Comparison of ENCODE assay signal across 8 cellular contexts in genomic region chr5:73160239-73160671, GRCh38.
DNase-seq lines count a peak whose midpoint lies in the region; ATAC-seq and TF ChIP-seq lines count a peak whose summit lies in the region.

No MANE protein-coding gene starts in this region.

- ATAC-seq in GM19452 (IDR thresholded peaks at IDR 0.05; ENCODE audit: unreplicated experiment), result peak; percentile 84
- peak; percentile 88 for ATAC-seq in HG03521 (IDR thresholded peaks at IDR 0.05; ENCODE audit: unreplicated experiment)

- peak; percentile 62 for DNase-seq in activated CD8-positive, alpha-beta memory T cell treated with anti-CD3 and anti-CD28 coated beads, Interleukin-2, amount 50 U/mL, for 24 hours (ENCODE audit: extremely low read depth)
- DNase-seq in stimulated activated CD4-positive, alpha-beta T cell treated with anti-CD3 and anti-CD28 coated beads, TNF-alpha, amount 100 ng/mL, for 24 hours (ENCODE audit: low read depth in 3 of 3), result peak; percentile 52 to 68 (median 61)
- DNase-seq in erythroblast (lab: John Stamatoyannopoulos, UW), result no peak
- no peak for DNase-seq in NCI-H1436 (lab: John Stamatoyannopoulos, UW)
- no peak for DNase-seq in NCI-H2029 (lab: John Stamatoyannopoulos, UW)
- no peak for DNase-seq in NCI-H774 (lab: John Stamatoyannopoulos, UW)

- no peak for TF ChIP-seq POLR2A in erythroblast (IDR thresholded peaks at IDR 0.05; ENCODE audit: low read length)

Comparison
In these comparisons a context has a peak if more than half of its experiments do, and no peak if none do; other contexts are left out.
1. DNase-seq: peak in activated CD8-positive, alpha-beta memory T cell treated with anti-CD3 and anti-CD28 coated beads, Interleukin-2, amount 50 U/mL, for 24 hours (single experiment) and stimulated activated CD4-positive, alpha-beta T cell treated with anti-CD3 and anti-CD28 coated beads, TNF-alpha, amount 100 ng/mL, for 24 hours (3 of 3); none in erythroblast (0 of 2), NCI-H1436 (single experiment), NCI-H2029 (single experiment) and NCI-H774 (single experiment).